ENCODE assay signal across 12 cellular contexts in genomic region chr1:26409191-26409751, GRCh38. TPM values are rescaled to one million over a fixed set of nuclear protein-coding genes. Genes with fewer than 3 reads are reported as not detected.
DNase-seq lines count a peak whose midpoint lies in the region; ATAC-seq, FAIRE-seq and TF ChIP-seq lines count a peak whose summit lies in the region.
"Had no signal": no experiment of that assay in that cellular context is flagged by ENCODE, and none has a peak within 500 bp of the region (broad histone marks: within the 10 kb centered on the region; RNA-seq: fewer than 3 reads in every experiment).

No MANE protein-coding gene starts in this region.

- H3K4me3 ChIP-seq in A549 (no peak overlapping the region), iPS-18a (ENCODE audit: low read length) (peak overlapping the region; percentile 61)
- H3K4me3 ChIP-seq: BLaER1 treated with 17β-estradiol and CSF1 and Interleukin-3, amounts not matched to agents 10 nM and 100 nM had no signal

- H3K36me3 Mint-ChIP-seq in T-cell = no peaks in the 10 kb centered on the region

- peaks cover 31% of the 10 kb centered on the region for H3K4me1 ChIP-seq in A549
- H3K4me1 ChIP-seq in iPS-18a (ENCODE audit: control insufficient read depth, low read depth, low read length) = peaks cover 27% of the 10 kb centered on the region

- H3K27ac Mint-ChIP-seq in T-cell = peak overlapping the region in 1 of 2 donors; percentile 27

- peak overlapping the region; percentile 76 for H3K9ac ChIP-seq in iPS-18a (ENCODE audit: low read length)
- H3K9ac ChIP-seq: BLaER1 treated with 17β-estradiol and CSF1 and Interleukin-3, amounts not matched to agents 10 nM and 100 nM had no signal

- peak overlapping the region; percentile 18 to 72 (median 54) for H3K4me3 Mint-ChIP-seq in T-cell
- H3K4me3 Mint-ChIP-seq: activated T-cell treated with anti-CD3 and anti-CD28 coated beads, Interleukin-2, amount 50 U/mL, for 4 hours had no signal

- ATAC-seq in A549 = peak in 1 of 2 experiments; percentile 46; a peak in 4 of 6 replicates
- ATAC-seq in T-cell (replicated peaks in 1 of 4) = peak in 2 of 4 experiments; percentile 59 to 60
- no peak for ATAC-seq in HG02642 (IDR thresholded peaks at IDR 0.05; ENCODE audit: poor library complexity, unreplicated experiment)
- ATAC-seq in GM18861 (IDR thresholded peaks at IDR 0.05; ENCODE audit: unreplicated experiment) = no peak

- H3K36me3 ChIP-seq in iPS-18a (ENCODE audit: control insufficient read depth, low read depth, low read length) = peaks cover 22% of the 10 kb centered on the region
- H3K36me3 ChIP-seq: BLaER1 treated with 17β-estradiol and CSF1 and Interleukin-3, amounts not matched to agents 10 nM and 100 nM had no signal

- no peak for FAIRE-seq in A549 (lab: Jason Lieb, UNC)

- DNase-seq in A549 (ENCODE audit: low read depth in 1 of 2, low spot score in 1 of 2) (peak in 1 of 2 experiments; percentile 30), ELR (ENCODE audit: low read depth) (peak; percentile 36), T-cell (peak in 7 of 34 experiments; percentile 7 to 34 (median 24)), HuH-7 (ENCODE audit: low spot score) (no peak), anterior cingulate cortex (lab: John Stamatoyannopoulos, UW) (no peak)
- DNase-seq: NCI-H187 had no signal

- H3K4me1 Mint-ChIP-seq in T-cell = peaks cover 26 to 37% (median 27%) of the 10 kb centered on the region in 3 donors

- peaks cover 34 to 60% of the 10 kb centered on the region in 2 donors for H3K27me3 Mint-ChIP-seq in T-cell

- TF ChIP-seq CTCF in A549 (IDR thresholded peaks at IDR 0.05) = no peak

- H3K27ac ChIP-seq in A549 (no peak overlapping the region), iPS-18a (ENCODE audit: low read length) (peak overlapping the region; percentile 71)
- H3K27ac ChIP-seq: BLaER1 treated with 17β-estradiol and CSF1 and Interleukin-3, amounts not matched to agents 10 nM and 100 nM had no signal

- CTCF ChIA-PET in A549 (lab: Yijun Ruan, JAX) (no interaction called here), T-cell (lab: Charles Lee) (interaction anchor here in 1 of 2 donors (0.6 kb wide), 1 partner anchor 47 kb away, joined by 8 read pairs; no protein-coding TSS in a partner anchor)

- WGBS in A549 (ENCODE audit: missing lambda C conversion rate) = 54% methylated on average over 10 of the region's 15 CpGs

- TF ChIP-seq POLR2A in A549 (IDR thresholded peaks at IDR 0.05; ENCODE audit: low read length) = no peak

- TF ChIP-seq EP300 in A549 (IDR thresholded peaks at IDR 0.05) = no peak

- peak overlapping the region; percentile 55 for H3K4me2 ChIP-seq in A549

- H3K27me3 ChIP-seq in iPS-18a (ENCODE audit: control insufficient read depth, insufficient read depth, low read length) = no peaks in the 10 kb centered on the region

- POLR2A ChIA-PET in A549 (lab: Yijun Ruan, JAX) = no interaction called here
- POLR2A ChIA-PET in T-cell (lab: Charles Lee) = interaction anchor here in 1 of 2 donors (0.6 kb wide), 1 partner anchor 8 kb away, joined by 3 read pairs; no protein-coding TSS in a partner anchor

- no peak for TF ChIP-seq RAD21 in A549 (conservative IDR thresholded peaks at IDR 0.05 in 1 of 2, IDR thresholded peaks at IDR 0.05 in 1 of 2)

- no peaks in the 10 kb centered on the region for H3K9me3 ChIP-seq in A549
- H3K9me3 ChIP-seq in iPS-18a (ENCODE audit: control insufficient read depth, low read depth, low read length) = no peaks in the 10 kb centered on the region

- no peaks in the 10 kb centered on the region for H3K9me3 Mint-ChIP-seq in T-cell
- H3K9me3 Mint-ChIP-seq: activated T-cell treated with anti-CD3 and anti-CD28 coated beads, Interleukin-2, amount 50 U/mL, for 4 hours had no signal

TF ChIP-seq in A549, 52 proteins besides CTCF, POLR2A, EP300 and RAD21:
- no peak for TF ChIP-seq NR3C1 (IDR thresholded peaks at IDR 0.05)
- TF ChIP-seq KDM5A (IDR thresholded peaks at IDR 0.05) = no peak
- TF ChIP-seq USF2 (IDR thresholded peaks at IDR 0.05) = no peak
- no peak for TF ChIP-seq HEYL (CRISPR knock-in tag; IDR thresholded peaks at IDR 0.05)
- no peak for TF ChIP-seq PBX3 (IDR thresholded peaks at IDR 0.05)
- no peak for TF ChIP-seq ATOH8 (CRISPR knock-in tag; IDR thresholded peaks at IDR 0.05; ENCODE audit: low read depth)
- no peak for TF ChIP-seq EHF (CRISPR knock-in tag; IDR thresholded peaks at IDR 0.05)
- TF ChIP-seq PHF8 (IDR thresholded peaks at IDR 0.05; ENCODE audit: borderline replicate concordance, low read depth) = no peak

RNA-seq across cellular contexts. Expression of gene LIN28A, which starts 1.3 kb away (rescaled TPM):
- polyA plus RNA-seq in A549 (2011; rRNA removed) (0.03 and 0.04 TPM in 2 replicates), A549 (2017; fragmentation: RNase III; extraction: RNeasy Plus Mini Kit Qiagen cat#74134 plus additional on column Dnase treatment) (0.03 TPM in 1 of 3 replicates, not detected in the others)
- polyA plus RNA-seq in A549 (2012; cell fraction: cytosol; rRNA removed) = not detected in 2 replicates
- 0.01 and 0.02 TPM in 2 replicates for polyA plus RNA-seq in A549 (2012; cell fraction: nucleus; rRNA removed)
- not detected in 2 replicates for polyA minus RNA-seq in A549 (2011; rRNA and poly(A)+ RNA removed)
- 1 to 10 TPM in 2 of 5 donors, under 1 TPM in 1, not detected in 2; 0.95 to 1.3 (median 1.1) TPM for total RNA-seq in T-cell
- total RNA-seq: left colon had no signal

RNA-seq across cellular contexts. Expression of gene DHDDS, which starts 22.9 kb away (rescaled TPM):
- polyA plus RNA-seq in A549 (2011; rRNA removed) (20.4 and 26.0 TPM in 2 replicates), A549 (2017; fragmentation: RNase III; extraction: RNeasy Plus Mini Kit Qiagen cat#74134 plus additional on column Dnase treatment) (26.9 to 27.8 TPM (median 27.3 TPM) in 3 replicates)
- polyA plus RNA-seq in A549 (2012; cell fraction: cytosol; rRNA removed) = 12.7 and 15.5 TPM in 2 replicates
- polyA plus RNA-seq in A549 (2012; cell fraction: nucleus; rRNA removed) = 17.3 and 19.0 TPM in 2 replicates
- 29.8 and 30.1 TPM in 2 replicates for polyA minus RNA-seq in A549 (2011; rRNA and poly(A)+ RNA removed)
- 10 to 100 TPM; 34.9 to 48.2 (median 42.9) TPM for total RNA-seq in T-cell

RNA-seq across cellular contexts. Expression of gene ZNF683, which starts 36.7 kb away (rescaled TPM):
- polyA plus RNA-seq in A549 (2011; rRNA removed) (not detected in 2 replicates), A549 (2017; fragmentation: RNase III; extraction: RNeasy Plus Mini Kit Qiagen cat#74134 plus additional on column Dnase treatment) (not detected in 3 replicates)
- not detected in 2 replicates for polyA plus RNA-seq in A549 (2012; cell fraction: cytosol; rRNA removed)
- not detected in 2 replicates for polyA plus RNA-seq in A549 (2012; cell fraction: nucleus; rRNA removed)
- polyA minus RNA-seq in A549 (2011; rRNA and poly(A)+ RNA removed) = not detected in 2 replicates
- 10 to 100 TPM in 2 of 5 donors, 1 to 10 TPM in 2, under 1 TPM in 1; 0.32 to 23.1 (median 5.3) TPM for total RNA-seq in T-cell
- total RNA-seq: left colon had no signal

RNA-seq across cellular contexts. Expression of gene CRYBG2, which starts 55.3 kb away (rescaled TPM):
- polyA plus RNA-seq in A549 (2011; rRNA removed) = 0.67 and 1.1 TPM in 2 replicates
- polyA plus RNA-seq in A549 (2012; cell fraction: cytosol; rRNA removed) = 2.0 and 2.1 TPM in 2 replicates
- 4.9 and 8.7 TPM in 2 replicates for polyA plus RNA-seq in A549 (2012; cell fraction: nucleus; rRNA removed)
- polyA plus RNA-seq in A549 (2017; fragmentation: RNase III; extraction: RNeasy Plus Mini Kit Qiagen cat#74134 plus additional on column Dnase treatment) = 2.3 to 2.7 TPM (median 2.4 TPM) in 3 replicates
- 2.0 and 3.8 TPM in 2 replicates for polyA minus RNA-seq in A549 (2011; rRNA and poly(A)+ RNA removed)
- 1 to 10 TPM; 3.0 to 7.3 (median 5.1) TPM for total RNA-seq in T-cell
